In the genomic region with DNA sequence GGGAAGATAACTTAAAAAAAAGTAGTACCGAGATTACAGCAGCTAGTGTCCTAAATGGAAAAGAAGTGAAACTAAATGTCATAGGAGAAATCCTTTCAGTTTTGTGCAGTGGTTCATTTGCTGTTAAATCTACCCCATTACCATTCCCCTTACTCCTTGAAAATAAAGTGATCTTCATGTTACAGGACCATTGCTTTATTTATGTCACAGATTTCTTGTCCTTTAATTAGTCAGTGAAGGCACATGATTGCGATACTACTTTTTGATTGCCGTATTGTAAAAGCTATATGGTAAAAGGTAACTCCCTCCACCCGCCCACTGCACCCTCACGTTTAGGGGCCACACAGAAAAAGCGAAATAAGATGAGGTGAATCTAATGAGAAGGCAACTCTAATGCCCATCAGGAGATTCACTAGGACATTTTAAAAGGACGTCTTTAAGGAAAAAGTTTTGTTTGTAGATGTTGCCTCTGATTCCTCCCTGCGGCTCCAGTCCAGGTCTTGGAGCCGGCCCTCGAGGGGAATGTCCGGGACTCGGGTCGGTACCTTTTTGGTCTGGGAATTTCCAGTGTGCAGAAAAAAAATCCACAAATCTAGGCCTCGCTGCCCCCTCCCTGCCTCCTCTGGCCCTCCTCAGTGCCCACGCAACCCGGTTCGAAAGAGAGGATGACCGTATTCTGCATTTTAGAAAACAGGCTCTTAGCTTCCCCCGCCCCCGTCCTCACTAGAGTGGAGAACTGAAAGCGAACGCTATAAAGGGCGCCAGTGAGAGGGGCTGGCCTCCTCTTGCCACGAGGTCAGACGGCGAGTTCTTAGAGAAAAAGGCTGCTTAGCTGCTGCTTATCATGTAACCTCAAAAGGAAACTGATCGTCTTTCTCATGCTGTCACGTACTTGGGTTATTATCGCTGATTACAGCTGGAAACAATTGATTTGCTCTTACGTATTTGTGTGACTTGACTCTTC, we compare ENCODE assay signal across 8 cellular contexts. TPM values are rescaled to one million over a fixed set of nuclear protein-coding genes. Genes with fewer than 3 reads are reported as not detected.
A peak's percentile ranks its signal among the peaks of the same experiment; 100 is the strongest.
DNase-seq lines count a peak whose midpoint lies in the region; ATAC-seq and TF ChIP-seq lines count a peak whose summit lies in the region.

No MANE protein-coding gene starts in this region.

- ATAC-seq in HG02973 (IDR thresholded peaks at IDR 0.05; ENCODE audit: unreplicated experiment): peak; percentile 74

- no peaks in the 10 kb centered on the region for H3K4me1 Mint-ChIP-seq in endothelial cell (ENCODE audit: unreplicated experiment)

- no peaks in the 10 kb centered on the region for H3K9me3 Mint-ChIP-seq in endothelial cell (ENCODE audit: unreplicated experiment)

- peaks cover 4% of the 10 kb centered on the region for H3K36me3 Mint-ChIP-seq in endothelial cell (ENCODE audit: low read depth, unreplicated experiment)

- peak overlapping the region; percentile 91 for H3K4me3 Mint-ChIP-seq in endothelial cell (ENCODE audit: unreplicated experiment)

- TF ChIP-seq CTCF in endothelial cell (IDR thresholded peaks at IDR 0.05; ENCODE audit: unreplicated experiment): no peak

- DNase-seq in NCI-H2081 (lab: John Stamatoyannopoulos, UW): peak; percentile 52 to 64
- no peak for DNase-seq in NCI-H2081 treated with DMSO at 0.1 percent for 48 hours (lab: John Stamatoyannopoulos, UW)
- DNase-seq in NCI-H774 (lab: John Stamatoyannopoulos, UW): peak; percentile 54
- DNase-seq in activated CD8-positive, alpha-beta memory T cell treated with anti-CD3 and anti-CD28 coated beads, Interleukin-2, amount 50 U/mL, for 1 hour (ENCODE audit: extremely low read depth): peak; percentile 61
- peak; percentile 51 for DNase-seq in endothelial cell (ENCODE audit: low spot score)
- peak; percentile 58 for DNase-seq in midbrain (lab: John Stamatoyannopoulos, UW)
- DNase-seq in stimulated activated CD8-positive, alpha-beta memory T cell treated with anti-CD3 and anti-CD28 coated beads, Interleukin-2, amount 100 ng/mL, for 1 hour (ENCODE audit: low read depth in 2 of 2): peak; percentile 57 to 64

- peak overlapping the region; percentile 87 for H3K27ac Mint-ChIP-seq in endothelial cell (ENCODE audit: unreplicated experiment)

- peaks cover 3% of the 10 kb centered on the region for H3K27me3 Mint-ChIP-seq in endothelial cell (ENCODE audit: unreplicated experiment)

RNA-seq across cellular contexts. Expression of a gene that starts 21.8 kb away (rescaled TPM):
- 20.5 TPM for total RNA-seq in endothelial cell (ENCODE audit: unreplicated experiment)

RNA-seq across cellular contexts. Expression of a gene that starts 48.5 kb away (rescaled TPM):
- 20.3 TPM for total RNA-seq in endothelial cell (ENCODE audit: unreplicated experiment)
